ENCODE assay signal across 8 cellular contexts in genomic region chr5:893137-893506, GRCh38. TPM values are rescaled to one million over a fixed set of nuclear protein-coding genes. Genes with fewer than 3 reads are reported as not detected.
DNase-seq lines count a peak whose midpoint lies in the region; ATAC-seq and TF ChIP-seq lines count a peak whose summit lies in the region.

No MANE protein-coding gene starts in this region.

- H3K9me3 ChIP-seq in ascending aorta, result no peaks in the 10 kb centered on the region
- H3K9me3 ChIP-seq in mesodermal cell (ENCODE audit: control insufficient read depth, low read length), result no peaks in the 10 kb centered on the region

- H3K4me1 ChIP-seq in ascending aorta (peaks cover 13% of the 10 kb centered on the region in 2 donors), mesodermal cell (ENCODE audit: control insufficient read depth, insufficient read depth, low read length, poor library complexity, severe bottlenecking) (peaks cover 23% of the 10 kb centered on the region)

- ATAC-seq in HG03342 (IDR thresholded peaks at IDR 0.05; ENCODE audit: unreplicated experiment) (peak; percentile 18), HG02759 (IDR thresholded peaks at IDR 0.05; ENCODE audit: unreplicated experiment) (no peak)

- DNase-seq in NK-92 treated with Interleukin-12 subunit alpha and Interleukin-12 subunit beta, amount 100 ng/mL, for 24 hours (lab: John Stamatoyannopoulos, UW), result peak; percentile 25
- no peak for DNase-seq in NK-92 (lab: John Stamatoyannopoulos, UW; ENCODE audit: unreplicated experiment)
- DNase-seq in ascending aorta (ENCODE audit: low spot score in 2 of 2), result no peak
- no peak for DNase-seq in SKM-1 (lab: John Stamatoyannopoulos, UW; ENCODE audit: unreplicated experiment)
- DNase-seq in activated gamma-delta T cell treated with Interleukin-2 at 50 U/mL for 16 hours, result no peak

- 0 to 1% methylated on average over 28 to 30 of the region's 31 CpGs for WGBS in mesodermal cell (ENCODE audit: insufficient coverage in 2 of 2), 2 experiments

- H3K27ac ChIP-seq in ascending aorta (no peak overlapping the region), mesodermal cell (ENCODE audit: low read depth, low read length, severe bottlenecking) (no peak overlapping the region)

- no peaks in the 10 kb centered on the region for H3K27me3 ChIP-seq in ascending aorta

- H3K36me3 ChIP-seq in ascending aorta, result peaks cover 24 to 30% of the 10 kb centered on the region in 2 donors
- peaks cover 66% of the 10 kb centered on the region for H3K36me3 ChIP-seq in mesodermal cell (ENCODE audit: control insufficient read depth, insufficient read depth, low read length)

- intact Hi-C loops in ascending aorta (cut with DNase I), result loop anchor here (2.0 kb wide), 1 partner anchor 200 kb away; the partner anchor contains the start of gene TPPP

- TF ChIP-seq CTCF in ascending aorta (IDR thresholded peaks at IDR 0.05), result no peak

- H3K4me3 ChIP-seq in ascending aorta (peak overlapping the region; percentile 88 to 100), mesodermal cell (ENCODE audit: extremely low read depth, insufficient read depth, low read length, poor library complexity, severe bottlenecking) (peak overlapping the region; percentile 79)

RNA-seq across cellular contexts. Expression of gene TRIP13, which starts 0.4 kb away (rescaled TPM):
- not detected for total RNA-seq in ascending aorta
- 25.0 TPM for polyA plus RNA-seq in mesodermal cell (2013, experiment 1 of 2)
- polyA plus RNA-seq in mesodermal cell (2013, experiment 2 of 2), result 28.9 TPM

RNA-seq across cellular contexts. Expression of gene BRD9, which starts 0.5 kb away (rescaled TPM):
- total RNA-seq in ascending aorta, result 13.6 TPM
- polyA plus RNA-seq in mesodermal cell (2013, experiment 1 of 2), result 34.5 TPM
- 28.1 TPM for polyA plus RNA-seq in mesodermal cell (2013, experiment 2 of 2)

RNA-seq across cellular contexts. Expression of gene ZDHHC11, which starts 42.3 kb away (rescaled TPM):
- not detected for total RNA-seq in ascending aorta
- polyA plus RNA-seq in mesodermal cell (2013, experiment 1 of 2), result 6.7 TPM
- 9.3 TPM for polyA plus RNA-seq in mesodermal cell (2013, experiment 2 of 2)
